In genomic region chr11:69295079-69295994, GRCh38 we compare ENCODE assay signal across 1 cellular context.
TF ChIP-seq lines count a peak whose summit lies in the region.

No MANE protein-coding gene starts in this region.

TF ChIP-seq in endothelial cell of umbilical vein, 7 proteins besides CTCF, POLR2A, EP300 and RAD21 (continued from another document):
- no peak for TF ChIP-seq GATA2 (IDR thresholded peaks at IDR 0.05; ENCODE audit: insufficient read depth, insufficient read length, low read depth, low read length)
